ENCODE assay signal across 10 cellular contexts in the genomic region with DNA sequence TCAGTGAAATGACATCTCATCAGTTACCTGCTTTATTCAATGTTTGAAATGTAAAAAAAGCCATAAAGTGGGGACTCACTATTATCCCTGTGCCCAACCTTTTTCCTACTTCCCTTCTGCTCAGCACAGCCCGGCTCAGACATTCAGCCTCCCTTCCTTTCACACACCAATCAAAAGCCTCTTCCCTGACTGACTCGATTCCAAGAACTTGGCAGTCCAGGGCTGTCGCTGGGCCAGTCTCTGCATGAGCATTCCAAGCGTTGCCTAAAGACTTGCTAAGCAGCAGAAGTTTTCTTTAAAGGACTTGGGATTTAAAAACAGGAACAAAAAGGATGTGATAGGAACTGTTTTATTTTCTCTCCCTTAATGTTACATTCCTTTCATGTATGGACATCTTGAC. TPM values are rescaled to one million over a fixed set of nuclear protein-coding genes. Genes with fewer than 3 reads are reported as not detected.
DNase-seq lines count a peak whose midpoint lies in the region; ATAC-seq and TF ChIP-seq lines count a peak whose summit lies in the region.
"Had no signal": no experiment of that assay in that cellular context is flagged by ENCODE, and none has a peak within 500 bp of the region (broad histone marks: within the 10 kb centered on the region; RNA-seq: fewer than 3 reads in every experiment).

No MANE protein-coding gene starts in this region.

- H3K36me3 Mint-ChIP-seq in activated naive CD8-positive, alpha-beta T cell: peaks cover 7% of the 10 kb centered on the region
- peaks cover 9% of the 10 kb centered on the region for H3K36me3 Mint-ChIP-seq in activated naive CD8-positive, alpha-beta T cell treated with anti-CD3 and anti-CD28 coated beads for 36 hours
- H3K36me3 Mint-ChIP-seq in nephron (ENCODE audit: low read depth): no peaks in the 10 kb centered on the region
- peaks cover 18% of the 10 kb centered on the region for H3K36me3 Mint-ChIP-seq in activated T-cell treated with anti-CD3 and anti-CD28 coated beads, Interleukin-2, amount 50 U/mL, for 4 hours (ENCODE audit: insufficient read depth)

- peak overlapping the region; percentile 50 for H3K27ac Mint-ChIP-seq in activated naive CD8-positive, alpha-beta T cell
- no peak overlapping the region for H3K27ac Mint-ChIP-seq in activated naive CD8-positive, alpha-beta T cell treated with anti-CD3 and anti-CD28 coated beads for 36 hours
- H3K27ac Mint-ChIP-seq in nephron: peak overlapping the region; percentile 20 to 56 (median 35)
- H3K27ac Mint-ChIP-seq: activated CD4-positive, alpha-beta T cell treated with anti-CD3 and anti-CD28 coated beads, Interleukin-2, amount 10 ng/mL, durations not matched to agents 24 days and 14 days had no signal

- H3K9me3 Mint-ChIP-seq in activated naive CD8-positive, alpha-beta T cell (ENCODE audit: low read depth): no peaks in the 10 kb centered on the region
- H3K9me3 Mint-ChIP-seq in activated naive CD8-positive, alpha-beta T cell treated with anti-CD3 and anti-CD28 coated beads for 36 hours: no peaks in the 10 kb centered on the region
- H3K9me3 Mint-ChIP-seq in nephron: no peaks in the 10 kb centered on the region
- H3K9me3 Mint-ChIP-seq in activated T-cell treated with anti-CD3 and anti-CD28 coated beads, Interleukin-2, amount 50 U/mL, for 4 hours: no peaks in the 10 kb centered on the region
- H3K9me3 Mint-ChIP-seq: activated CD4-positive, alpha-beta T cell treated with anti-CD3 and anti-CD28 coated beads, Interleukin-2, amount 10 ng/mL, durations not matched to agents 24 days and 14 days had no signal

- peaks cover 31% of the 10 kb centered on the region for H3K4me1 Mint-ChIP-seq in activated naive CD8-positive, alpha-beta T cell (ENCODE audit: low read depth)
- peaks cover 35% of the 10 kb centered on the region for H3K4me1 Mint-ChIP-seq in activated naive CD8-positive, alpha-beta T cell treated with anti-CD3 and anti-CD28 coated beads for 36 hours
- H3K4me1 Mint-ChIP-seq in nephron: peaks cover 11% of the 10 kb centered on the region
- H3K4me1 Mint-ChIP-seq in activated T-cell treated with anti-CD3 and anti-CD28 coated beads, Interleukin-2, amount 50 U/mL, for 4 hours (ENCODE audit: low read depth): peaks cover 23% of the 10 kb centered on the region

- H3K27me3 Mint-ChIP-seq in activated naive CD8-positive, alpha-beta T cell: no peaks in the 10 kb centered on the region
- no peaks in the 10 kb centered on the region for H3K27me3 Mint-ChIP-seq in activated naive CD8-positive, alpha-beta T cell treated with anti-CD3 and anti-CD28 coated beads for 36 hours
- no peaks in the 10 kb centered on the region for H3K27me3 Mint-ChIP-seq in nephron (ENCODE audit: low read depth)
- H3K27me3 Mint-ChIP-seq in activated T-cell treated with anti-CD3 and anti-CD28 coated beads, Interleukin-2, amount 50 U/mL, for 4 hours (ENCODE audit: low read depth): no peaks in the 10 kb centered on the region
- H3K27me3 Mint-ChIP-seq: activated CD4-positive, alpha-beta T cell treated with anti-CD3 and anti-CD28 coated beads, Interleukin-2, amount 10 ng/mL, durations not matched to agents 24 days and 14 days had no signal

- no peak for DNase-seq in activated naive CD8-positive, alpha-beta T cell treated with anti-CD3 and anti-CD28 coated beads for 36 hours
- DNase-seq in globus pallidus (ENCODE audit: low spot score): peak; percentile 74
- DNase-seq in activated T-cell treated with anti-CD3 and anti-CD28 coated beads, Interleukin-2, amount 50 U/mL, for 4 hours: no peak
- DNase-seq in NCI-H446 treated with DMSO at 0.1 percent for 48 hours (lab: John Stamatoyannopoulos, UW): no peak
- no peak for DNase-seq in ecto neural progenitor cell (ENCODE audit: low spot score)
- DNase-seq: activated CD4-positive, alpha-beta T cell treated with anti-CD3 and anti-CD28 coated beads, Interleukin-2, amount 10 ng/mL, durations not matched to agents 24 days and 14 days; NCI-H510A had no signal

- H3K4me3 Mint-ChIP-seq in activated naive CD8-positive, alpha-beta T cell: no peak overlapping the region
- H3K4me3 Mint-ChIP-seq in activated naive CD8-positive, alpha-beta T cell treated with anti-CD3 and anti-CD28 coated beads for 36 hours: no peak overlapping the region
- H3K4me3 Mint-ChIP-seq in nephron: peak overlapping the region in 1 of 3 experiments; percentile 21
- no peak overlapping the region for H3K4me3 Mint-ChIP-seq in activated T-cell treated with anti-CD3 and anti-CD28 coated beads, Interleukin-2, amount 50 U/mL, for 4 hours
- H3K4me3 Mint-ChIP-seq: activated CD4-positive, alpha-beta T cell treated with anti-CD3 and anti-CD28 coated beads, Interleukin-2, amount 10 ng/mL, durations not matched to agents 24 days and 14 days had no signal

- ATAC-seq in activated T-cell treated with anti-CD3 and anti-CD28 coated beads, Interleukin-2, amount 50 U/mL, for 4 hours: no peak
- no peak for ATAC-seq in HG03571 (IDR thresholded peaks at IDR 0.05; ENCODE audit: unreplicated experiment)

- no peak for TF ChIP-seq CTCF in nephron (IDR thresholded peaks at IDR 0.05; ENCODE audit: unreplicated experiment in 3 of 3)

RNA-seq across cellular contexts. Expression of a gene that starts 22.7 kb away (rescaled TPM):
- total RNA-seq in activated naive CD8-positive, alpha-beta T cell treated with anti-CD3 and anti-CD28 coated beads for 36 hours: 10 to 100 TPM; 27.3 TPM
- 10 to 100 TPM; 18.2 to 26.7 (median 21.0) TPM for total RNA-seq in activated T-cell treated with anti-CD3 and anti-CD28 coated beads, Interleukin-2, amount 50 U/mL, for 4 hours
